Comparison of ENCODE assay signal across 2 cellular contexts in genomic region chr6:15663057-15663638, GRCh38.
TF ChIP-seq lines count a peak whose summit lies in the region.

No MANE protein-coding gene starts in this region.

TF ChIP-seq in K562, 482 proteins besides CTCF, POLR2A, EP300 and RAD21 (continued from another document and continues in another):
- TF ChIP-seq MGA (IDR thresholded peaks at IDR 0.05) = peak; percentile 63
- TF ChIP-seq CHD4 (IDR thresholded peaks at IDR 0.05; ENCODE audit: insufficient read depth, insufficient replicate concordance, low read depth, low read length, poor library complexity, severe bottlenecking) = no peak
- TF ChIP-seq PHB2 (IDR thresholded peaks at IDR 0.05; ENCODE audit: low read depth) = 0 out of 2 replicates have a peak, but pooled peaks have one; percentile 11
- TF ChIP-seq L3MBTL2 (IDR thresholded peaks at IDR 0.05) = peak; percentile 93
- TF ChIP-seq SMARCA5 (IDR thresholded peaks at IDR 0.05) = no peak
- no peak for TF ChIP-seq ESRRB (CRISPR knock-in tag; IDR thresholded peaks at IDR 0.05; ENCODE audit: borderline replicate concordance)
- peak; percentile 79; the same call in 1 of the 2 replicates for TF ChIP-seq E2F1 (CRISPR knock-in tag; IDR thresholded peaks at IDR 0.05)
- 0 out of 2 replicates have a peak, but pooled peaks have one; percentile 8 for TF ChIP-seq CGGBP1 (CRISPR knock-in tag; IDR thresholded peaks at IDR 0.05)
- TF ChIP-seq XRCC5 (IDR thresholded peaks at IDR 0.05; ENCODE audit: low read depth, low read length) = 0 out of 2 replicates have a peak, but pooled peaks have one; percentile 29

TF ChIP-seq in HepG2, 621 proteins besides CTCF, POLR2A, EP300 and RAD21 (continued from another document):
- TF ChIP-seq ZSCAN29 (CRISPR knock-in tag; conservative IDR thresholded peaks at IDR 0.05) (no peak), ZNF788 (CRISPR knock-in tag; IDR thresholded peaks at IDR 0.05; ENCODE audit: borderline replicate concordance) (no peak), GTF3A (CRISPR knock-in tag; conservative IDR thresholded peaks at IDR 0.05) (no peak), ZKSCAN1 (IDR thresholded peaks at IDR 0.05; ENCODE audit: low read length) (no peak), ZNF430 (CRISPR knock-in tag; IDR thresholded peaks at IDR 0.05) (no peak), TBL1XR1 (IDR thresholded peaks at IDR 0.05; ENCODE audit: borderline replicate concordance, low read length, partially characterized antibody) (no peak), FOXA3 (CRISPR knock-in tag; IDR thresholded peaks at IDR 0.05) (no peak), ZNF136 (CRISPR knock-in tag; IDR thresholded peaks at IDR 0.05; ENCODE audit: low read depth) (no peak), ZNF260 (CRISPR knock-in tag; IDR thresholded peaks at IDR 0.05; ENCODE audit: borderline replicate concordance, low read depth) (no peak), FOXO1 (CRISPR knock-in tag; IDR thresholded peaks at IDR 0.05) (no peak), ONECUT2 (CRISPR knock-in tag; IDR thresholded peaks at IDR 0.05) (no peak), ZNF709 (CRISPR knock-in tag; IDR thresholded peaks at IDR 0.05) (no peak), THAP8 (CRISPR knock-in tag; IDR thresholded peaks at IDR 0.05; ENCODE audit: borderline replicate concordance) (no peak), NPAS2 (CRISPR knock-in tag; IDR thresholded peaks at IDR 0.05; ENCODE audit: borderline replicate concordance) (no peak), CAMTA2 (CRISPR knock-in tag; IDR thresholded peaks at IDR 0.05; ENCODE audit: borderline replicate concordance) (no peak), BCL3 (CRISPR knock-in tag; IDR thresholded peaks at IDR 0.05) (0 out of 2 replicates have a peak, but pooled peaks have one; percentile 6), SNRNP70 (IDR thresholded peaks at IDR 0.05; ENCODE audit: low read depth, low read length) (no peak), GRHL1 (CRISPR knock-in tag; conservative IDR thresholded peaks at IDR 0.05) (no peak), TSC22D2 (CRISPR knock-in tag; IDR thresholded peaks at IDR 0.05; ENCODE audit: borderline replicate concordance) (no peak), ZNF776 (CRISPR knock-in tag; IDR thresholded peaks at IDR 0.05) (no peak), ZNF841 (CRISPR knock-in tag; IDR thresholded peaks at IDR 0.05; ENCODE audit: borderline replicate concordance) (peak; percentile 3; the same call in 1 of the 2 replicates), ELF3 (CRISPR knock-in tag; IDR thresholded peaks at IDR 0.05) (0 out of 2 replicates have a peak, but pooled peaks have one; percentile 0), MEIS2 (CRISPR knock-in tag; IDR thresholded peaks at IDR 0.05) (no peak), TEAD3 (CRISPR knock-in tag; optimal IDR thresholded peaks at IDR 0.05; ENCODE audit: borderline replicate concordance) (peak; percentile 83), HNF4A (CRISPR knock-in tag; IDR thresholded peaks at IDR 0.05) (no peak)
- TF ChIP-seq, protein P1, sequence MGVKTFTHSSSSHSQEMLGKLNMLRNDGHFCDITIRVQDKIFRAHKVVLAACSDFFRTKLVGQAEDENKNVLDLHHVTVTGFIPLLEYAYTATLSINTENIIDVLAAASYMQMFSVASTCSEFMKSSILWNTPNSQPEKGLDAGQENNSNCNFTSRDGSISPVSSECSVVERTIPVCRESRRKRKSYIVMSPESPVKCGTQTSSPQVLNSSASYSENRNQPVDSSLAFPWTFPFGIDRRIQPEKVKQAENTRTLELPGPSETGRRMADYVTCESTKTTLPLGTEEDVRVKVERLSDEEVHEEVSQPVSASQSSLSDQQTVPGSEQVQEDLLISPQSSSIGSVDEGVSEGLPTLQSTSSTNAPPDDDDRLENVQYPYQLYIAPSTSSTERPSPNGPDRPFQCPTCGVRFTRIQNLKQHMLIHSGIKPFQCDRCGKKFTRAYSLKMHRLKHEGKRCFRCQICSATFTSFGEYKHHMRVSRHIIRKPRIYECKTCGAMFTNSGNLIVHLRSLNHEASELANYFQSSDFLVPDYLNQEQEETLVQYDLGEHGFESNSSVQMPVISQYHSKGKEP (CRISPR knock-in tag; IDR thresholded peaks at IDR 0.05) = no peak
- TF ChIP-seq, protein P2, sequence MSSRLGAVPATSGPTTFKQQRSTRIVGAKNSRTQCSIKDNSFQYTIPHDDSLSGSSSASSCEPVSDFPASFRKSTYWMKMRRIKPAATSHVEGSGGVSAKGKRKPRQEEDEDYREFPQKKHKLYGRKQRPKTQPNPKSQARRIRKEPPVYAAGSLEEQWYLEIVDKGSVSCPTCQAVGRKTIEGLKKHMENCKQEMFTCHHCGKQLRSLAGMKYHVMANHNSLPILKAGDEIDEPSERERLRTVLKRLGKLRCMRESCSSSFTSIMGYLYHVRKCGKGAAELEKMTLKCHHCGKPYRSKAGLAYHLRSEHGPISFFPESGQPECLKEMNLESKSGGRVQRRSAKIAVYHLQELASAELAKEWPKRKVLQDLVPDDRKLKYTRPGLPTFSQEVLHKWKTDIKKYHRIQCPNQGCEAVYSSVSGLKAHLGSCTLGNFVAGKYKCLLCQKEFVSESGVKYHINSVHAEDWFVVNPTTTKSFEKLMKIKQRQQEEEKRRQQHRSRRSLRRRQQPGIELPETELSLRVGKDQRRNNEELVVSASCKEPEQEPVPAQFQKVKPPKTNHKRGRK (CRISPR knock-in tag; IDR thresholded peaks at IDR 0.05) = 0 out of 2 replicates have a peak, but pooled peaks have one; percentile 64
- TF ChIP-seq, protein P3, sequence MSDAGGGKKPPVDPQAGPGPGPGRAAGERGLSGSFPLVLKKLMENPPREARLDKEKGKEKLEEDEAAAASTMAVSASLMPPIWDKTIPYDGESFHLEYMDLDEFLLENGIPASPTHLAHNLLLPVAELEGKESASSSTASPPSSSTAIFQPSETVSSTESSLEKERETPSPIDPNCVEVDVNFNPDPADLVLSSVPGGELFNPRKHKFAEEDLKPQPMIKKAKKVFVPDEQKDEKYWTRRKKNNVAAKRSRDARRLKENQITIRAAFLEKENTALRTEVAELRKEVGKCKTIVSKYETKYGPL (CRISPR knock-in tag; IDR thresholded peaks at IDR 0.05) = no peak
